Comparison of ENCODE assay signal across 1 cellular context in genomic region chr17:34886831-34887230, GRCh38.
A peak's percentile ranks its signal among the peaks of the same experiment; 100 is the strongest.
TF ChIP-seq lines count a peak whose summit lies in the region.

No MANE protein-coding gene starts in this region.

TF ChIP-seq in K562, 482 proteins besides CTCF, POLR2A, EP300 and RAD21 (continued from another document):
- TF ChIP-seq ZNF311 (CRISPR knock-in tag; IDR thresholded peaks at IDR 0.05) (peak; percentile 49; the same call in 1 of the 2 replicates), MAX (CRISPR knock-in tag; IDR thresholded peaks at IDR 0.05) (no peak), STAT6 (CRISPR knock-in tag; IDR thresholded peaks at IDR 0.05) (no peak), SPI1 (IDR thresholded peaks at IDR 0.05; ENCODE audit: borderline replicate concordance, low read depth, low read length) (0 out of 2 replicates have a peak, but pooled peaks have one; percentile 17), TAL1 (IDR thresholded peaks at IDR 0.05) (peak; percentile 94), ILK (tag; IDR thresholded peaks at IDR 0.05; ENCODE audit: borderline replicate concordance, low read depth) (no peak), FOXK2 (conservative IDR thresholded peaks at IDR 0.05 in 1 of 2, IDR thresholded peaks at IDR 0.05 in 1 of 2; ENCODE audit: low read depth in 2 of 2) (0 out of 4 replicates have a peak, but pooled peaks of 1 of the 2 experiments have one; percentile 35), C11orf30 (IDR thresholded peaks at IDR 0.05; ENCODE audit: low read depth) (peak; percentile 57), ZNF197 (CRISPR knock-in tag; IDR thresholded peaks at IDR 0.05; ENCODE audit: low read depth) (no peak), CBFA2T2 (conservative IDR thresholded peaks at IDR 0.05) (peak; percentile 89), ZNF316 (IDR thresholded peaks at IDR 0.05) (peak; percentile 62), JUND (IDR thresholded peaks at IDR 0.05; ENCODE audit: borderline replicate concordance, low read depth, low read length) (0 out of 2 replicates have a peak, but pooled peaks have one; percentile 24), JUND (tag; IDR thresholded peaks at IDR 0.05; ENCODE audit: borderline replicate concordance, low read depth, low read length) (no peak; the same call in 2 of the 3 replicates), POLR2AphosphoS5 (IDR thresholded peaks at IDR 0.05; ENCODE audit: control insufficient read depth, insufficient read depth, low read depth, low read length) (peak; percentile 60; the same call in 1 of the 2 replicates), SMARCA4 (IDR thresholded peaks at IDR 0.05) (peak; percentile 81), ZNF589 (CRISPR knock-in tag; IDR thresholded peaks at IDR 0.05; ENCODE audit: low read depth) (peak; percentile 69; the same call in 1 of the 2 replicates), SETDB1 (IDR thresholded peaks at IDR 0.05; ENCODE audit: low read length) (no peak), LCOR (CRISPR knock-in tag; IDR thresholded peaks at IDR 0.05) (no peak), HMG20A (CRISPR knock-in tag; conservative IDR thresholded peaks at IDR 0.05) (no peak), ZFP36 (IDR thresholded peaks at IDR 0.05; ENCODE audit: low read depth, low read length, partially characterized antibody) (no peak), ZNF124 (CRISPR knock-in tag; IDR thresholded peaks at IDR 0.05) (no peak), NELFE (IDR thresholded peaks at IDR 0.05; ENCODE audit: insufficient read depth, insufficient read length) (no peak), RBBP5 (IDR thresholded peaks at IDR 0.05; ENCODE audit: borderline replicate concordance, insufficient read depth, low read length, poor library complexity, severe bottlenecking) (no peak), SNIP1 (IDR thresholded peaks at IDR 0.05; ENCODE audit: low read depth) (no peak), KAT7 (CRISPR knock-in tag; IDR thresholded peaks at IDR 0.05; ENCODE audit: borderline replicate concordance) (no peak), ETV6 (IDR thresholded peaks at IDR 0.05; ENCODE audit: borderline replicate concordance in 1 of 2, low read depth in 2 of 2, low read length in 1 of 2) (peak in 1 of 2 experiments; percentile 45; a peak in 1 of 4 replicates), ETV6 (CRISPR knock-in tag; IDR thresholded peaks at IDR 0.05; ENCODE audit: borderline replicate concordance) (no peak), CREB3 (tag; conservative IDR thresholded peaks at IDR 0.05; ENCODE audit: low read depth) (no peak), MNT (conservative IDR thresholded peaks at IDR 0.05) (peak in 1 of 2 experiments; percentile 48; a peak in 2 of 4 replicates), ATF1 (CRISPR knock-in tag; IDR thresholded peaks at IDR 0.05) (no peak), ATF1 (tag; IDR thresholded peaks at IDR 0.05) (no peak; the same call in 1 of the 2 replicates)
